ENCODE assay signal across 1 cellular context in the genomic region with DNA sequence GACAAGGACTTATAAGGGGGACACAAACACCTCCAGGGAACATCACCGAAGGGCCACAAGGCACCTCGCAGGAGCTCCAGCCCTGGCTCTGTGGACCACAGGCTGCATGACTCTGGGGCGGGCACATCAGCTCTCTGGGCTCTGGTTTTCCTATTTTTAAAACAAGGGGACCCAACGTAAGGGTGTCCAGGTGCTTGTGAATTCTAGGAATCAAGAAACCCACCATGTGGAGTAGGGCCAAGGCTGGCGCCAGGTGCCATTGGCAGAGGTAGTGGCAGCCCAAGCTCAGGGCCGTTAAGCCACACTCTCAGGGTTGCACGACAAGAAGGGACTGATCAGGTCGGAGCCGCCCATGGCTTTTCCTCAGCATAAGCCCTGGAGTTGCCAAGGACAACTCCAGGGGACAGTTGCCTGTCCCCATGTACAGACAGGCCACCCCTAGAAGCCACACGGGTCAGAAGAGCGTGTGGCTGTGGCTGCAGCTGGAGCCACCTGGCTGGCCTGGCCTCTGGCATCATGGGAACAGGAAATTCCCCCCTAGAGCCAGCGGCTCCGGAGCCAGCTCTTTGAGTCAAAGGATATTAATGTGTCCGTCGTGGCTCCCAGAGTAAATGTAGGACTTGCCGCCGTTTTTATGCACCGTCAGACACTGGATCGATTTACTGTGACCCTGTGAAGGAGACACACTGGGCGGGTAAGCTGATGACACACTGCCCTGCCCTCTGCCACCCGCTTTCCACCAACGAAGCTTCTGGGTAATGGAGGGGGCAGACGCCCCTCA.
TF ChIP-seq lines count a peak whose summit lies in the region.

No MANE protein-coding gene starts in this region.

TF ChIP-seq in GM23338, 12 proteins besides CTCF, POLR2A, EP300 and RAD21 (continued from another document):
- TF ChIP-seq, protein P1, sequence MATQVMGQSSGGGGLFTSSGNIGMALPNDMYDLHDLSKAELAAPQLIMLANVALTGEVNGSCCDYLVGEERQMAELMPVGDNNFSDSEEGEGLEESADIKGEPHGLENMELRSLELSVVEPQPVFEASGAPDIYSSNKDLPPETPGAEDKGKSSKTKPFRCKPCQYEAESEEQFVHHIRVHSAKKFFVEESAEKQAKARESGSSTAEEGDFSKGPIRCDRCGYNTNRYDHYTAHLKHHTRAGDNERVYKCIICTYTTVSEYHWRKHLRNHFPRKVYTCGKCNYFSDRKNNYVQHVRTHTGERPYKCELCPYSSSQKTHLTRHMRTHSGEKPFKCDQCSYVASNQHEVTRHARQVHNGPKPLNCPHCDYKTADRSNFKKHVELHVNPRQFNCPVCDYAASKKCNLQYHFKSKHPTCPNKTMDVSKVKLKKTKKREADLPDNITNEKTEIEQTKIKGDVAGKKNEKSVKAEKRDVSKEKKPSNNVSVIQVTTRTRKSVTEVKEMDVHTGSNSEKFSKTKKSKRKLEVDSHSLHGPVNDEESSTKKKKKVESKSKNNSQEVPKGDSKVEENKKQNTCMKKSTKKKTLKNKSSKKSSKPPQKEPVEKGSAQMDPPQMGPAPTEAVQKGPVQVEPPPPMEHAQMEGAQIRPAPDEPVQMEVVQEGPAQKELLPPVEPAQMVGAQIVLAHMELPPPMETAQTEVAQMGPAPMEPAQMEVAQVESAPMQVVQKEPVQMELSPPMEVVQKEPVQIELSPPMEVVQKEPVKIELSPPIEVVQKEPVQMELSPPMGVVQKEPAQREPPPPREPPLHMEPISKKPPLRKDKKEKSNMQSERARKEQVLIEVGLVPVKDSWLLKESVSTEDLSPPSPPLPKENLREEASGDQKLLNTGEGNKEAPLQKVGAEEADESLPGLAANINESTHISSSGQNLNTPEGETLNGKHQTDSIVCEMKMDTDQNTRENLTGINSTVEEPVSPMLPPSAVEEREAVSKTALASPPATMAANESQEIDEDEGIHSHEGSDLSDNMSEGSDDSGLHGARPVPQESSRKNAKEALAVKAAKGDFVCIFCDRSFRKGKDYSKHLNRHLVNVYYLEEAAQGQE (IDR thresholded peaks at IDR 0.05; ENCODE audit: unreplicated experiment): no peak
- no peak for TF ChIP-seq CREB1 (CRISPR knock-in tag; IDR thresholded peaks at IDR 0.05; ENCODE audit: low read depth)
- TF ChIP-seq NANOG (IDR thresholded peaks at IDR 0.05; ENCODE audit: borderline replicate concordance): no peak
- TF ChIP-seq EZH2 (IDR thresholded peaks at IDR 0.05; ENCODE audit: low read depth, unreplicated experiment): no peak
- no peak for TF ChIP-seq JUNB (IDR thresholded peaks at IDR 0.05; ENCODE audit: unreplicated experiment)
- TF ChIP-seq ZNF114 (CRISPR knock-in tag; IDR thresholded peaks at IDR 0.05): no peak
- no peak for TF ChIP-seq EZH2phosphoT487 (IDR thresholded peaks at IDR 0.05; ENCODE audit: unreplicated experiment)
- TF ChIP-seq, protein P2, sequence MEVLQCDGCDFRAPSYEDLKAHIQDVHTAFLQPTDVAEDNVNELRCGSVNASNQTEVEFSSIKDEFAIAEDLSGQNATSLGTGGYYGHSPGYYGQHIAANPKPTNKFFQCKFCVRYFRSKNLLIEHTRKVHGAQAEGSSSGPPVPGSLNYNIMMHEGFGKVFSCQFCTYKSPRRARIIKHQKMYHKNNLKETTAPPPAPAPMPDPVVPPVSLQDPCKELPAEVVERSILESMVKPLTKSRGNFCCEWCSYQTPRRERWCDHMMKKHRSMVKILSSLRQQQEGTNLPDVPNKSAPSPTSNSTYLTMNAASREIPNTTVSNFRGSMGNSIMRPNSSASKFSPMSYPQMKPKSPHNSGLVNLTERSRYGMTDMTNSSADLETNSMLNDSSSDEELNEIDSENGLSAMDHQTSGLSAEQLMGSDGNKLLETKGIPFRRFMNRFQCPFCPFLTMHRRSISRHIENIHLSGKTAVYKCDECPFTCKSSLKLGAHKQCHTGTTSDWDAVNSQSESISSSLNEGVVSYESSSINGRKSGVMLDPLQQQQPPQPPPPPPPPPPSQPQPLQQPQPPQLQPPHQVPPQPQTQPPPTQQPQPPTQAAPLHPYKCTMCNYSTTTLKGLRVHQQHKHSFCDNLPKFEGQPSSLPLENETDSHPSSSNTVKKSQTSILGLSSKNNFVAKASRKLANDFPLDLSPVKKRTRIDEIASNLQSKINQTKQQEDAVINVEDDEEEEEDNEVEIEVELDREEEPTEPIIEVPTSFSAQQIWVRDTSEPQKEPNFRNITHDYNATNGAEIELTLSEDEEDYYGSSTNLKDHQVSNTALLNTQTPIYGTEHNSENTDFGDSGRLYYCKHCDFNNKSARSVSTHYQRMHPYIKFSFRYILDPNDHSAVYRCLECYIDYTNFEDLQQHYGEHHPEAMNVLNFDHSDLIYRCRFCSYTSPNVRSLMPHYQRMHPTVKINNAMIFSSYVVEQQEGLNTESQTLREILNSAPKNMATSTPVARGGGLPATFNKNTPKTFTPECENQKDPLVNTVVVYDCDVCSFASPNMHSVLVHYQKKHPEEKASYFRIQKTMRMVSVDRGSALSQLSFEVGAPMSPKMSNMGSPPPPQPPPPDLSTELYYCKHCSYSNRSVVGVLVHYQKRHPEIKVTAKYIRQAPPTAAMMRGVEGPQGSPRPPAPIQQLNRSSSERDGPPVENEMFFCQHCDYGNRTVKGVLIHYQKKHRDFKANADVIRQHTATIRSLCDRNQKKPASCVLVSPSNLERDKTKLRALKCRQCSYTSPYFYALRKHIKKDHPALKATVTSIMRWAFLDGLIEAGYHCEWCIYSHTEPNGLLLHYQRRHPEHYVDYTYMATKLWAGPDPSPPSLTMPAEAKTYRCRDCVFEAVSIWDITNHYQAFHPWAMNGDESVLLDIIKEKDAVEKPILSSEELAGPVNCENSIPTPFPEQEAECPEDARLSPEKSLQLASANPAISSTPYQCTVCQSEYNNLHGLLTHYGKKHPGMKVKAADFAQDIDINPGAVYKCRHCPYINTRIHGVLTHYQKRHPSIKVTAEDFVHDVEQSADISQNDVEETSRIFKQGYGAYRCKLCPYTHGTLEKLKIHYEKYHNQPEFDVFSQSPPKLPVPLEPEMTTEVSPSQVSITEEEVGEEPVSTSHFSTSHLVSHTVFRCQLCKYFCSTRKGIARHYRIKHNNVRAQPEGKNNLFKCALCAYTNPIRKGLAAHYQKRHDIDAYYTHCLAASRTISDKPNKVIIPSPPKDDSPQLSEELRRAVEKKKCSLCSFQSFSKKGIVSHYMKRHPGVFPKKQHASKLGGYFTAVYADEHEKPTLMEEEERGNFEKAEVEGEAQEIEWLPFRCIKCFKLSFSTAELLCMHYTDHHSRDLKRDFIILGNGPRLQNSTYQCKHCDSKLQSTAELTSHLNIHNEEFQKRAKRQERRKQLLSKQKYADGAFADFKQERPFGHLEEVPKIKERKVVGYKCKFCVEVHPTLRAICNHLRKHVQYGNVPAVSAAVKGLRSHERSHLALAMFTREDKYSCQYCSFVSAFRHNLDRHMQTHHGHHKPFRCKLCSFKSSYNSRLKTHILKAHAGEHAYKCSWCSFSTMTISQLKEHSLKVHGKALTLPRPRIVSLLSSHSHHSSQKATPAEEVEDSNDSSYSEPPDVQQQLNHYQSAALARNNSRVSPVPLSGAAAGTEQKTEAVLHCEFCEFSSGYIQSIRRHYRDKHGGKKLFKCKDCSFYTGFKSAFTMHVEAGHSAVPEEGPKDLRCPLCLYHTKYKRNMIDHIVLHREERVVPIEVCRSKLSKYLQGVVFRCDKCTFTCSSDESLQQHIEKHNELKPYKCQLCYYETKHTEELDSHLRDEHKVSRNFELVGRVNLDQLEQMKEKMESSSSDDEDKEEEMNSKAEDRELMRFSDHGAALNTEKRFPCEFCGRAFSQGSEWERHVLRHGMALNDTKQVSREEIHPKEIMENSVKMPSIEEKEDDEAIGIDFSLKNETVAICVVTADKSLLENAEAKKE (CRISPR knock-in tag; IDR thresholded peaks at IDR 0.05): no peak
- no peak for TF ChIP-seq POLR2AphosphoS5 (IDR thresholded peaks at IDR 0.05; ENCODE audit: low read depth)
- TF ChIP-seq, protein P3, sequence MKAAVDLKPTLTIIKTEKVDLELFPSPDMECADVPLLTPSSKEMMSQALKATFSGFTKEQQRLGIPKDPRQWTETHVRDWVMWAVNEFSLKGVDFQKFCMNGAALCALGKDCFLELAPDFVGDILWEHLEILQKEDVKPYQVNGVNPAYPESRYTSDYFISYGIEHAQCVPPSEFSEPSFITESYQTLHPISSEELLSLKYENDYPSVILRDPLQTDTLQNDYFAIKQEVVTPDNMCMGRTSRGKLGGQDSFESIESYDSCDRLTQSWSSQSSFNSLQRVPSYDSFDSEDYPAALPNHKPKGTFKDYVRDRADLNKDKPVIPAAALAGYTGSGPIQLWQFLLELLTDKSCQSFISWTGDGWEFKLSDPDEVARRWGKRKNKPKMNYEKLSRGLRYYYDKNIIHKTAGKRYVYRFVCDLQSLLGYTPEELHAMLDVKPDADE (IDR thresholded peaks at IDR 0.05): no peak
